ENCODE assay signal across 16 cellular contexts in genomic region chr6:39425346-39426056, GRCh38.
DNase-seq lines count a peak whose midpoint lies in the region; ATAC-seq, FAIRE-seq and TF ChIP-seq lines count a peak whose summit lies in the region.
"Had no signal": no experiment of that assay in that cellular context is flagged by ENCODE, and none has a peak within 500 bp of the region (broad histone marks: within the 10 kb centered on the region; RNA-seq: fewer than 3 reads in every experiment).

No MANE protein-coding gene starts in this region.

- peak overlapping the region; percentile 43 for H3K27ac Mint-ChIP-seq in Calu3 (ENCODE audit: unreplicated experiment)
- H3K27ac Mint-ChIP-seq: activated T-helper 1 cell treated with anti-CD3 and anti-CD28 coated beads, Interleukin-12 subunit alpha, Interleukin-12 subunit beta, Interleukin-2, Interleukin-4 antibody, amounts not matched to agents 30 ng/mL and 10 ng/mL and 1 ng/mL, durations not matched to agents 14 hours and 24 hours and 36 hours; dendritic cell treated with granulocyte-macrophage colony-stimulating factor and Interleukin-4, amounts not matched to agents 40 ng/mL and 50 ng/mL, for 4 days had no signal

- FAIRE-seq in GM12891 (lab: Jason Lieb, UNC): no peak

- peak overlapping the region; percentile 34 for H3K4me2 ChIP-seq in osteoblast (ENCODE audit: insufficient read depth, low read length)
- H3K4me2 ChIP-seq: BLaER1 had no signal

- TF ChIP-seq POLR2A in GM12891 (IDR thresholded peaks at IDR 0.05; ENCODE audit: low read depth, low read length): no peak

- no peak for ATAC-seq in stimulated activated naive CD8-positive, alpha-beta T cell treated with anti-CD3 and anti-CD28 coated beads, Interleukin-15, Interleukin-2, amounts not matched to agents 100 U/mL and 50 U/mL, for 24 hours

- no peaks in the 10 kb centered on the region for H3K79me2 ChIP-seq in osteoblast (ENCODE audit: insufficient read depth, low read length)

- H3K27ac ChIP-seq in epithelial cell of prostate (peak overlapping the region; percentile 58), osteoblast (ENCODE audit: low read depth, low read length) (peak overlapping the region; percentile 43)
- H3K27ac ChIP-seq: BLaER1 had no signal

- H3K4me3 Mint-ChIP-seq in Calu3 (ENCODE audit: low read depth, unreplicated experiment): no peak overlapping the region
- H3K4me3 Mint-ChIP-seq: activated T-helper 1 cell treated with anti-CD3 and anti-CD28 coated beads, Interleukin-12 subunit alpha, Interleukin-12 subunit beta, Interleukin-2, Interleukin-4 antibody, amounts not matched to agents 30 ng/mL and 10 ng/mL and 1 ng/mL, durations not matched to agents 14 hours and 24 hours and 36 hours; dendritic cell treated with granulocyte-macrophage colony-stimulating factor and Interleukin-4, amounts not matched to agents 40 ng/mL and 50 ng/mL, for 4 days had no signal

- H3K36me3 ChIP-seq in osteoblast (ENCODE audit: insufficient read depth, low read length): no peaks in the 10 kb centered on the region
- H3K36me3 ChIP-seq: BLaER1, spleen had no signal

- peaks cover 10% of the 10 kb centered on the region for H3K4me1 ChIP-seq in osteoblast (ENCODE audit: insufficient read depth, low read length)
- H3K4me1 ChIP-seq: BLaER1, spleen had no signal

- DNase-seq in Calu3: peak; percentile 20
- peak; percentile 27 for DNase-seq in NCI-H774 (lab: John Stamatoyannopoulos, UW)
- no peak for DNase-seq in epithelial cell of prostate (ENCODE audit: low read depth, low spot score)
- peak; percentile 44 for DNase-seq in osteoblast (ENCODE audit: insufficient read length, low spot score, missing footprints)
- DNase-seq in GM12891 (ENCODE audit: insufficient read length, low spot score): no peak
- no peak for DNase-seq in stimulated activated naive CD8-positive, alpha-beta T cell treated with anti-CD3 and anti-CD28 coated beads, Interleukin-15, Interleukin-2, amounts not matched to agents 100 U/mL and 50 U/mL, for 24 hours
- no peak for DNase-seq in nucleus accumbens (lab: John Stamatoyannopoulos, UW)
- no peak for DNase-seq in NCI-H2107 treated with DMSO at 0.1 percent for 48 hours (lab: John Stamatoyannopoulos, UW; ENCODE audit: unreplicated experiment)
- DNase-seq: DMS79 treated with DMSO at 0.1 percent for 48 hours, NCI-H187, RPMI8226, spleen, T-helper 9 cell had no signal

- H3K27me3 ChIP-seq in osteoblast (ENCODE audit: insufficient read depth, low read length): no peaks in the 10 kb centered on the region
- H3K27me3 ChIP-seq: BLaER1 had no signal

- H3K9me3 Mint-ChIP-seq in Calu3 (ENCODE audit: low read depth, unreplicated experiment): peaks cover 4% of the 10 kb centered on the region
- H3K9me3 Mint-ChIP-seq: activated T-helper 1 cell treated with anti-CD3 and anti-CD28 coated beads, Interleukin-12 subunit alpha, Interleukin-12 subunit beta, Interleukin-2, Interleukin-4 antibody, amounts not matched to agents 30 ng/mL and 10 ng/mL and 1 ng/mL, durations not matched to agents 14 hours and 24 hours and 36 hours; dendritic cell treated with granulocyte-macrophage colony-stimulating factor and Interleukin-4, amounts not matched to agents 40 ng/mL and 50 ng/mL, for 4 days had no signal

- no peaks in the 10 kb centered on the region for H3K36me3 Mint-ChIP-seq in Calu3 (ENCODE audit: insufficient read depth, unreplicated experiment)

- TF ChIP-seq CTCF in Calu3 (IDR thresholded peaks at IDR 0.05; ENCODE audit: unreplicated experiment) (no peak), osteoblast (IDR thresholded peaks at IDR 0.05; ENCODE audit: extremely low read depth, low read depth, low read length) (no peak)

- H4K20me1 ChIP-seq in osteoblast (ENCODE audit: insufficient read depth, low read length): no peaks in the 10 kb centered on the region
- H4K20me1 ChIP-seq: BLaER1 had no signal

- no peak overlapping the region for H3K4me3 ChIP-seq in osteoblast (ENCODE audit: insufficient read depth, low read length)
- H3K4me3 ChIP-seq: BLaER1, spleen had no signal

- H2AFZ ChIP-seq in osteoblast (ENCODE audit: low read length): no peak overlapping the region

- CTCF ChIA-PET in Calu3 (lab: Charles Lee): interaction anchor here (0.6 to 0.7 kb wide), 2 partner anchors 606 to 1150 kb away, joined by 5 read pairs; no protein-coding TSS in a partner anchor

- H3K4me1 Mint-ChIP-seq in Calu3 (ENCODE audit: low read depth, unreplicated experiment): no peaks in the 10 kb centered on the region

- H3K27me3 Mint-ChIP-seq in Calu3 (ENCODE audit: unreplicated experiment): peaks cover 19% of the 10 kb centered on the region

- no TSS peak for BruUV-seq in Calu3 (replicated peaks; lab: Mats Ljungman, UMichigan)

- no peaks in the 10 kb centered on the region for H3K9me3 ChIP-seq in osteoblast (ENCODE audit: low read depth, low read length)
- H3K9me3 ChIP-seq: BLaER1, spleen had no signal

- intact Hi-C loops in Calu3 (cut with micrococcal nuclease; ENCODE audit: unreplicated experiment): no loop called here

TF ChIP-seq in GM12891, 5 proteins besides CTCF, POLR2A, EP300 and RAD21:
- no peak for TF ChIP-seq POLR2AphosphoS5 (IDR thresholded peaks at IDR 0.05; ENCODE audit: low read depth, low read length)
- TF ChIP-seq TAF1 (IDR thresholded peaks at IDR 0.05; ENCODE audit: low read depth, low read length): no peak
- no peak for TF ChIP-seq PAX5 (IDR thresholded peaks at IDR 0.05; ENCODE audit: insufficient read depth, low read length, severe bottlenecking)
- TF ChIP-seq POU2F2 (IDR thresholded peaks at IDR 0.05; ENCODE audit: low read depth, low read length): no peak
- TF ChIP-seq SPI1 (IDR thresholded peaks at IDR 0.05; ENCODE audit: low read depth, low read length): no peak

Comparison
In these comparisons a context has a peak if more than half of its experiments do, and no peak if none do; other contexts are left out.
1. DNase-seq: peak in Calu3 (single experiment), NCI-H774 (single experiment) and osteoblast (single experiment); none in epithelial cell of prostate (single experiment), GM12891 (single experiment), stimulated activated naive CD8-positive, alpha-beta T cell treated with anti-CD3 and anti-CD28 coated beads, Interleukin-15, Interleukin-2, amounts not matched to agents 100 U/mL and 50 U/mL, for 24 hours (single experiment), nucleus accumbens (0 of 56) and NCI-H2107 treated with DMSO at 0.1 percent for 48 hours (single experiment).